Comparison of ENCODE assay signal across 1 cellular context in the genomic region with DNA sequence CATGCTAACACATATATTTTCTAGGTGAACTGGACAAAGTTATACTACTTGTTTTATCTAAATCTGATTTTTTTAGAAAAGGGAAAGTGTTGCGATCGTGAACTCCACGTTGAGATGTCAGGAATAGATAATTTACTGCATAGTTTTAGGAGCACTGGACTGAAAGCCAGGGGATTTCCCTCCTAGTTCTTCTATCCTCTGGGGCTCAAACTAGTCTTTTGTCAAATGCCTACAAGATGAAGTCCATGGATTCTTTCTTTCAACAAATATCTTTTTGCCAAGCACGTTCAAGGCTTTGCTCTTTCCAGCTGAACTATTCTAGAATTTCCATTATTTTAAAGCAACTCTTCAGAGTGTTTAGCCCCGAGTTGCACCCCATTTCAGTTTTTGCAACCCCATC.
TF ChIP-seq lines count a peak whose summit lies in the region.

No MANE protein-coding gene starts in this region.

TF ChIP-seq in IMR-90, 13 proteins besides CTCF, POLR2A, EP300 and RAD21 (continued from another document):
- TF ChIP-seq CEBPB (IDR thresholded peaks at IDR 0.05; ENCODE audit: low read depth, low read length) = no peak
- TF ChIP-seq, protein P1, sequence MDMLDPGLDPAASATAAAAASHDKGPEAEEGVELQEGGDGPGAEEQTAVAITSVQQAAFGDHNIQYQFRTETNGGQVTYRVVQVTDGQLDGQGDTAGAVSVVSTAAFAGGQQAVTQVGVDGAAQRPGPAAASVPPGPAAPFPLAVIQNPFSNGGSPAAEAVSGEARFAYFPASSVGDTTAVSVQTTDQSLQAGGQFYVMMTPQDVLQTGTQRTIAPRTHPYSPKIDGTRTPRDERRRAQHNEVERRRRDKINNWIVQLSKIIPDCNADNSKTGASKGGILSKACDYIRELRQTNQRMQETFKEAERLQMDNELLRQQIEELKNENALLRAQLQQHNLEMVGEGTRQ (IDR thresholded peaks at IDR 0.05; ENCODE audit: low read depth, low read length) = no peak
